In the genomic region with DNA sequence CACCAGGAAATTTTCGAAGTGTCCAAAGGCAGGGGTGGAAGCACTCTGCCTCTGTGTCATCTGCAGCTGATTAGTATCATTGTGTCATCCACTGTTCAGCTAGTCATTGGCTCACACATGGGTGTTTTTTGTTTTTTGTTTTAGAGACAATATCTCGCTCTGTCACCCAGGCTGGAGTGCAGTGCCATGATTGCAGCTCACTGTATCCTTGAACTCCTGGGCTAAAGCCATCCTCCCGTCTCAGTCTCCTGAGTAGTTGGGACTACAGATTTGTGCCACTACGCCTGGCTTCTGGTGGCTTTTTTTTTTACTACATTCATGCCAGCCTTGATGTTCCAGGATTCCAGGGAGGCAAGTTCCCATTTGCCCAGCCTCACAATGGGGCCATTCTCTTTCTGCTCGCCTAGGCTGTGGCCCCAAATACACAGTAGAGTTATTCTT, we compare ENCODE assay signal across 21 cellular contexts. TPM values are rescaled to one million over a fixed set of nuclear protein-coding genes. Genes with fewer than 3 reads are reported as not detected.
DNase-seq lines count a peak whose midpoint lies in the region; ATAC-seq and TF ChIP-seq lines count a peak whose summit lies in the region.
"Had no signal": no experiment of that assay in that cellular context is flagged by ENCODE, and none has a peak within 500 bp of the region (broad histone marks: within the 10 kb centered on the region; RNA-seq: fewer than 3 reads in every experiment).

No MANE protein-coding gene starts in this region.

- H3K9ac ChIP-seq in GM23248 = no peak overlapping the region

- in situ Hi-C loops in GM23248 (cut with MboI) = no loop called here

- H4K20me1 ChIP-seq in GM23248 (ENCODE audit: insufficient read depth) = no peaks in the 10 kb centered on the region

- H3K4me3 ChIP-seq in GM23248 = no peak overlapping the region
- no peak overlapping the region for H3K4me3 ChIP-seq in epithelial cell of esophagus (ENCODE audit: low read length)
- H3K4me3 ChIP-seq in lower leg skin (ENCODE audit: low read depth, poor library complexity, severe bottlenecking) = no peak overlapping the region
- H3K4me3 ChIP-seq in left lung = no peak overlapping the region
- H3K4me3 ChIP-seq: A549, hepatocyte, left ventricle myocardium inferior, sigmoid colon had no signal

- no peaks in the 10 kb centered on the region for H3F3A ChIP-seq in GM23248 (ENCODE audit: insufficient read depth)

- ATAC-seq in HG02588 (IDR thresholded peaks at IDR 0.05; ENCODE audit: unreplicated experiment) (no peak), Right ventricle myocardium superior (ENCODE audit: poor library complexity) (no peak), left lung (no peak), HG03196 (IDR thresholded peaks at IDR 0.05; ENCODE audit: unreplicated experiment) (no peak)
- ATAC-seq: A549, HCT116 had no signal

- 15 to 20% methylated on average over 5 of the region's 5 CpGs for WGBS in GM23248 (ENCODE audit: low coverage in 1 of 2, low lambda C conversion rate in 2 of 2, missing lambda C conversion rate in 2 of 2), 2 experiments
- 44 to 48% methylated on average over 5 of the region's 5 CpGs for WGBS in lower leg skin, 2 donors

- no peaks in the 10 kb centered on the region for H3K9me3 ChIP-seq in GM23248 (ENCODE audit: low read depth)
- no peaks in the 10 kb centered on the region for H3K9me3 ChIP-seq in left lung
- H3K9me3 ChIP-seq: A549, left ventricle myocardium inferior, sigmoid colon had no signal

- H3K9me2 ChIP-seq in GM23248 (ENCODE audit: insufficient read depth) = no peaks in the 10 kb centered on the region

- peak overlapping the region; percentile 41; the same call in 1 of the 2 replicates for H2AFZ ChIP-seq in GM23248
- H2AFZ ChIP-seq: hepatocyte had no signal

- H3K79me2 ChIP-seq in GM23248 (ENCODE audit: insufficient read depth) = no peaks in the 10 kb centered on the region
- H3K79me2 ChIP-seq: hepatocyte had no signal

- H3K36me3 ChIP-seq in GM23248 (ENCODE audit: low read depth) = no peaks in the 10 kb centered on the region
- H3K36me3 ChIP-seq in left lung = no peaks in the 10 kb centered on the region
- H3K36me3 ChIP-seq: left ventricle myocardium inferior, sigmoid colon had no signal

- peak overlapping the region; percentile 37 for H3K4me2 ChIP-seq in GM23248 (ENCODE audit: unreplicated experiment)
- H3K4me2 ChIP-seq: A549, hepatocyte had no signal

- TF ChIP-seq CTCF in epithelial cell of esophagus (IDR thresholded peaks at IDR 0.05; ENCODE audit: insufficient read depth, low read depth, low read length, missing control alignments) (no peak), lower leg skin (IDR thresholded peaks at IDR 0.05) (no peak), left lung (IDR thresholded peaks at IDR 0.05) (no peak)

- H3K4me1 ChIP-seq in GM23248 (ENCODE audit: insufficient read depth) = peaks cover 8% of the 10 kb centered on the region
- H3K4me1 ChIP-seq in left lung = no peaks in the 10 kb centered on the region
- H3K4me1 ChIP-seq: left ventricle myocardium inferior, sigmoid colon had no signal

- intact Hi-C loops in lower leg skin (cut with DNase I; ENCODE audit: low total_unique reads) (no loop called here), Right ventricle myocardium superior (cut with DNase I) (no loop called here), left lung (cut with DNase I) (no loop called here)

- no peak for TF ChIP-seq POLR2A in lower leg skin (IDR thresholded peaks at IDR 0.05)

- H3K27ac ChIP-seq in GM23248 (peak overlapping the region; percentile 19; the same call in 1 of the 2 replicates), left lung (no peak overlapping the region)
- H3K27ac ChIP-seq: A549, hepatocyte, left ventricle myocardium inferior, sigmoid colon, VCaP had no signal

- H3K27me3 ChIP-seq in GM23248 (replicated peaks; ENCODE audit: insufficient read depth) (no peaks in the 10 kb centered on the region), left lung (no peaks in the 10 kb centered on the region)
- H3K27me3 ChIP-seq: hepatocyte, sigmoid colon had no signal

- peak; percentile 24 for DNase-seq in A172 (ENCODE audit: low spot score)
- peak; percentile 83 for DNase-seq in GM23248
- peak; percentile 66 for DNase-seq in epithelial cell of esophagus (ENCODE audit: low read depth)
- peak; percentile 26 to 53 for DNase-seq in lower leg skin (ENCODE audit: low spot score in 2 of 2)
- no peak for DNase-seq in Right ventricle myocardium superior
- no peak for DNase-seq in left lung
- DNase-seq: activated effector memory CD4-positive, alpha-beta T cell treated with Interleukin-2 at 50 U/mL for 16 hours; effector memory CD4-positive, alpha-beta T cell; Karpas-422; left ventricle myocardium inferior; NCI-H1694; NCI-H510A; sigmoid colon; stimulated activated CD4-positive, alpha-beta T cell treated with anti-CD3 and anti-CD28 coated beads, Interleukin-4, amount 100 ng/mL, for 1 hour had no signal

RNA-seq across cellular contexts. Expression of a gene that starts 32.5 kb away (rescaled TPM):
- total RNA-seq in A172 (2014; rRNA removed; shearing (Covaris generic)) = 35.8 and 43.9 TPM in 2 replicates
- total RNA-seq in GM23248 (2014; rRNA removed; shearing (Covaris generic)) = 30.5 and 33.9 TPM in 2 replicates
- polyA plus RNA-seq in GM23248 (2016; fragmentation: Nextera tagmentation; extraction: Ambion mirVana) = 12.6 and 16.0 TPM in 2 replicates
- total RNA-seq in lower leg skin (100 to 1,000 TPM in 1 of 4 donors, 10 to 100 TPM in 3; 87.3 to 123 (median 94.0) TPM), Right ventricle myocardium superior (393 TPM), left lung (10 to 100 TPM; 55.9 to 58.3 TPM)

RNA-seq across cellular contexts. Expression of a gene that starts 34.0 kb away (rescaled TPM):
- total RNA-seq in A172 (2014; rRNA removed; shearing (Covaris generic)) = not detected in 2 replicates
- not detected in 2 replicates for total RNA-seq in GM23248 (2014; rRNA removed; shearing (Covaris generic))
- polyA plus RNA-seq in GM23248 (2016; fragmentation: Nextera tagmentation; extraction: Ambion mirVana) = not detected in 2 replicates
- total RNA-seq in lower leg skin = not detected
- not detected for total RNA-seq in Right ventricle myocardium superior
- total RNA-seq in left lung = not detected
- total RNA-seq: activated CD8-positive, alpha-beta memory T cell treated with anti-CD3 and anti-CD28 coated beads for 36 hours; hepatocyte; left ventricle myocardium inferior; sigmoid colon had no signal
- polyA plus RNA-seq: hepatocyte, sigmoid colon had no signal

Comparison
In these comparisons a context has a peak if more than half of its experiments do, and no peak if none do; other contexts are left out.
1. DNase-seq: peak in A172 (single experiment), GM23248 (single experiment), epithelial cell of esophagus (single experiment) and lower leg skin (2 of 2); none in Right ventricle myocardium superior (single experiment) and left lung (0 of 2).